9 cellular contexts compared by ENCODE assay signal in genomic region chr12:104719700-104720345, GRCh38.
DNase-seq lines count a peak whose midpoint lies in the region; ATAC-seq and TF ChIP-seq lines count a peak whose summit lies in the region.
"Had no signal": no experiment of that assay in that cellular context is flagged by ENCODE, and none has a peak within 500 bp of the region (broad histone marks: within the 10 kb centered on the region; RNA-seq: fewer than 3 reads in every experiment).

No MANE protein-coding gene starts in this region.

- H2AFZ ChIP-seq in Loucy (ENCODE audit: low read length), result no peak overlapping the region

- peaks cover 92% of the 10 kb centered on the region for H4K20me1 ChIP-seq in Loucy (ENCODE audit: insufficient read depth, low read length, poor library complexity, severe bottlenecking)

- TF ChIP-seq CTCF in Loucy (conservative IDR thresholded peaks at IDR 0.05; ENCODE audit: low read length) (no peak), BE2C (IDR thresholded peaks at IDR 0.05; ENCODE audit: low read depth, low read length) (no peak)

- peak overlapping the region; percentile 29 for H3K9ac ChIP-seq in Loucy (ENCODE audit: low read depth, low read length, poor library complexity, severe bottlenecking)

- H3F3A ChIP-seq in Loucy (ENCODE audit: low read depth), result no peaks in the 10 kb centered on the region; the same call in 1 of the 2 replicates

- H3K4me1 ChIP-seq in Loucy (ENCODE audit: insufficient read depth, low read length, poor library complexity, severe bottlenecking) (peaks cover 50% of the 10 kb centered on the region), BE2C (peaks cover 70% of the 10 kb centered on the region)
- peaks cover 24% of the 10 kb centered on the region for H3K4me1 ChIP-seq in effector memory CD4-positive, alpha-beta T cell (ENCODE audit: control insufficient read depth, insufficient read depth, low read length, poor library complexity, severe bottlenecking)

- H3K4me2 ChIP-seq in Loucy (ENCODE audit: low read depth, low read length, poor library complexity, severe bottlenecking), result peak overlapping the region; percentile 64

- no peaks in the 10 kb centered on the region for H3K27me3 ChIP-seq in Loucy (ENCODE audit: insufficient read depth, low read length, poor library complexity, severe bottlenecking)
- H3K27me3 ChIP-seq in effector memory CD4-positive, alpha-beta T cell (replicated peaks; ENCODE audit: control insufficient read depth, insufficient read depth, low read length, poor library complexity, severe bottlenecking), result no peaks in the 10 kb centered on the region
- no peaks in the 10 kb centered on the region for H3K27me3 ChIP-seq in BE2C

- peaks cover 97% of the 10 kb centered on the region for H3K79me2 ChIP-seq in Loucy (ENCODE audit: insufficient read depth, low read length)

- DNase-seq in ELR (ENCODE audit: low read depth) (peak; percentile 28), pons (ENCODE audit: low spot score) (peak; percentile 34), mucosa of gallbladder (ENCODE audit: low spot score) (no peak), BE2C (no peak), occipital lobe (lab: John Stamatoyannopoulos, UW) (no peak)
- no peak for DNase-seq in effector memory CD4-positive, alpha-beta T cell

- peak overlapping the region; percentile 80 for H3K27ac ChIP-seq in effector memory CD4-positive, alpha-beta T cell (ENCODE audit: insufficient read depth, low read length, poor library complexity, severe bottlenecking)

- H3K9me3 ChIP-seq in Loucy (ENCODE audit: insufficient read depth, low read depth, low read length) (no peaks in the 10 kb centered on the region), BE2C (no peaks in the 10 kb centered on the region)
- no peaks in the 10 kb centered on the region for H3K9me3 ChIP-seq in effector memory CD4-positive, alpha-beta T cell (ENCODE audit: control insufficient read depth, low read length)

- ATAC-seq in GM18870 (IDR thresholded peaks at IDR 0.05; ENCODE audit: unreplicated experiment), result no peak
- ATAC-seq: SK-N-SH treated with all-trans-retinoic acid at 6 μM for 48 hours had no signal

- no peaks in the 10 kb centered on the region for H3K9me2 ChIP-seq in Loucy (replicated peaks; ENCODE audit: low read depth, low read length)

- H3K36me3 ChIP-seq in Loucy (ENCODE audit: insufficient read depth, low read length) (peaks cover 49% of the 10 kb centered on the region; the same call in 1 of the 2 replicates), BE2C (no peaks in the 10 kb centered on the region)
- H3K36me3 ChIP-seq in effector memory CD4-positive, alpha-beta T cell (ENCODE audit: control insufficient read depth, insufficient read depth, low read length), result no peaks in the 10 kb centered on the region

- H3K4me3 ChIP-seq in Loucy (ENCODE audit: low read length, poor library complexity, severe bottlenecking), result peak overlapping the region; percentile 47
- peak overlapping the region; percentile 48 for H3K4me3 ChIP-seq in effector memory CD4-positive, alpha-beta T cell (ENCODE audit: insufficient read depth, low read depth, low read length, poor library complexity, severe bottlenecking)
- H3K4me3 ChIP-seq in BE2C (ENCODE audit: low read depth, low read length), result no peak overlapping the region

Comparison
In these comparisons a context has a peak if more than half of its experiments do, and no peak if none do; other contexts are left out.
1. DNase-seq: peak in ELR (single experiment) and pons (single experiment); none in effector memory CD4-positive, alpha-beta T cell (0 of 3), mucosa of gallbladder (single experiment), BE2C (single experiment) and occipital lobe (single experiment).